ENCODE assay signal across 19 cellular contexts in the genomic region with DNA sequence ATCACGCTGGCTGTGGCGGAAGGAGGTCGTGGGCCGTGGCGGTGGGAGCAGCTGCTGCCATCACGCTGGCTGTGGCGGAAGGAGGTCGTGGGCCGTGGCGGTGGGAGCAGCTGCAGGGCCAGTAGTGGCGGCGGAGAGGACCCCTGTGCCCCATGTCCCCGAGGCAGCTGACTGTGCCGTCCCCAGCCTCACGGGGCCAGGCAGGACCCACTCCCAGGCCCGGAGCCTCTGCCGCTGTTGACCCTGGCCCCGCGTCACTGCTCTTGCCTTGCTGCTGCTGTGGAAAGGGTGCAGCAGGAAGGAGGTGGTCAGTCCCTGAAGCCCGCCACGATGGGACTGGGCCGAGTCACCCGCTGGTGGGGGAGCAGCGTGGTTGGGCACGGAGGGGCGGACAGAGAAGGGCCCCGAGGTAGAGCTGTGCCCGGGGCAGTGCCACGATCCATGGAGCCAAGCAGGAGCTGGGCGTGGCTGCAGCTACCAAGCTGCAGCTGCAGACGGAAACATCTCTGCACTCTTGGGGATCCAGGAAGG.
DNase-seq lines count a peak whose midpoint lies in the region; ATAC-seq and TF ChIP-seq lines count a peak whose summit lies in the region.
"Had no signal": no experiment of that assay in that cellular context is flagged by ENCODE, and none has a peak within 500 bp of the region (broad histone marks: within the 10 kb centered on the region; RNA-seq: fewer than 3 reads in every experiment).

No MANE protein-coding gene starts in this region.

- no peak overlapping the region for H2AFZ ChIP-seq in GM23338
- H2AFZ ChIP-seq in neuronal stem cell (ENCODE audit: low read length) = no peak overlapping the region

- H3K4me2 ChIP-seq in GM23338 (no peak overlapping the region), neuronal stem cell (ENCODE audit: insufficient read depth, low read length, poor library complexity, severe bottlenecking) (no peak overlapping the region)
- H3K4me2 ChIP-seq: BLaER1 treated with 17β-estradiol and CSF1 and Interleukin-3, amounts not matched to agents 10 nM and 100 nM had no signal

- H3K27me3 ChIP-seq in GM23338 (ENCODE audit: insufficient read depth) (no peaks in the 10 kb centered on the region), neuronal stem cell (ENCODE audit: control insufficient read depth in 3 of 3, insufficient read depth in 3 of 3, low read depth in 1 of 3, low read length in 3 of 3) (no peaks in the 10 kb centered on the region), aorta (ENCODE audit: control insufficient read depth in 1 of 2, insufficient read depth in 2 of 2, low read length in 1 of 2) (no peaks in the 10 kb centered on the region)
- H3K27me3 ChIP-seq: BLaER1 treated with 17β-estradiol and CSF1 and Interleukin-3, amounts not matched to agents 10 nM and 100 nM had no signal

- H3K27me3 Mint-ChIP-seq in GM23338 (ENCODE audit: insufficient read depth, low read depth, poor library complexity) (no peaks in the 10 kb centered on the region), chondrocyte (ENCODE audit: low read depth) (no peaks in the 10 kb centered on the region)
- H3K27me3 Mint-ChIP-seq in activated T-helper 17 cell treated with anti-CD3 and anti-CD28 coated beads, Interleukin-2, amount 50 U/mL, for 72 hours = no peaks in the 10 kb centered on the region
- H3K27me3 Mint-ChIP-seq: B cell; CD8-positive, alpha-beta memory T cell had no signal

- no peak overlapping the region for H3K27ac ChIP-seq in GM23338 (ENCODE audit: low read depth)
- no peak overlapping the region for H3K27ac ChIP-seq in neuronal stem cell (replicated peaks; ENCODE audit: low read length)
- H3K27ac ChIP-seq in aorta (ENCODE audit: low read depth in 1 of 2, low read length in 2 of 2) = no peak overlapping the region
- H3K27ac ChIP-seq: BLaER1 treated with 17β-estradiol and CSF1 and Interleukin-3, amounts not matched to agents 10 nM and 100 nM had no signal

- no peak overlapping the region for H3K4ac ChIP-seq in neuronal stem cell (ENCODE audit: low read length)

- H3F3A ChIP-seq in GM23338 (replicated peaks; ENCODE audit: low read depth) = no peaks in the 10 kb centered on the region

- TF ChIP-seq CTCF in GM23338 (conservative IDR thresholded peaks at IDR 0.05; ENCODE audit: low read depth in 2 of 2) = no peak
- TF ChIP-seq CTCF in chondrocyte (IDR thresholded peaks at IDR 0.05) = no peak

- peaks cover 5% of the 10 kb centered on the region; the same call in 2 of the 3 replicates for H3K36me3 Mint-ChIP-seq in GM23338 (ENCODE audit: low read depth)
- H3K36me3 Mint-ChIP-seq in activated T-helper 17 cell treated with anti-CD3 and anti-CD28 coated beads, Interleukin-2, amount 50 U/mL, for 72 hours (ENCODE audit: low read depth) = peaks cover 70% of the 10 kb centered on the region
- H3K36me3 Mint-ChIP-seq in chondrocyte (ENCODE audit: low read depth) = peaks cover 14% of the 10 kb centered on the region

- no peak overlapping the region for H3K4me3 Mint-ChIP-seq in GM23338
- H3K4me3 Mint-ChIP-seq in activated T-helper 17 cell treated with anti-CD3 and anti-CD28 coated beads, Interleukin-2, amount 50 U/mL, for 72 hours = peak overlapping the region; percentile 80
- H3K4me3 Mint-ChIP-seq in chondrocyte (ENCODE audit: unreplicated experiment) = no peak overlapping the region
- H3K4me3 Mint-ChIP-seq: B cell; CD8-positive, alpha-beta memory T cell; HFFc6 had no signal

- H3K79me2 ChIP-seq in GM23338 (replicated peaks; ENCODE audit: insufficient read depth) = no peaks in the 10 kb centered on the region

- H2BK120ac ChIP-seq in neuronal stem cell (ENCODE audit: low read depth, low read length) = no peak overlapping the region

- H3K27ac Mint-ChIP-seq in GM23338 (no peak overlapping the region), chondrocyte (ENCODE audit: unreplicated experiment) (no peak overlapping the region)
- H3K27ac Mint-ChIP-seq in activated T-helper 17 cell treated with anti-CD3 and anti-CD28 coated beads, Interleukin-2, amount 50 U/mL, for 72 hours = peak overlapping the region; percentile 98
- H3K27ac Mint-ChIP-seq: B cell, HFFc6 had no signal

- no peaks in the 10 kb centered on the region for H3K9me2 ChIP-seq in GM23338 (ENCODE audit: insufficient read depth)

- no peak overlapping the region for H2AK5ac ChIP-seq in neuronal stem cell (ENCODE audit: low read depth, low read length)

- H3K18ac ChIP-seq in neuronal stem cell (ENCODE audit: low read length) = peak overlapping the region; percentile 19

- H3K4me1 ChIP-seq in GM23338 (ENCODE audit: insufficient read depth) (no peaks in the 10 kb centered on the region), neuronal stem cell (ENCODE audit: control insufficient read depth in 2 of 2, insufficient read depth in 1 of 2, low read depth in 1 of 2, low read length in 2 of 2) (no peaks in the 10 kb centered on the region), aorta (ENCODE audit: control insufficient read depth in 1 of 2, insufficient read depth in 2 of 2, low read length in 2 of 2) (no peaks in the 10 kb centered on the region)
- H3K4me1 ChIP-seq: BLaER1 treated with 17β-estradiol and CSF1 and Interleukin-3, amounts not matched to agents 10 nM and 100 nM had no signal

- no peak overlapping the region for H2BK5ac ChIP-seq in neuronal stem cell (ENCODE audit: low read length)

- DNase-seq in GM23338 (ENCODE audit: low spot score) = no peak
- no peak for DNase-seq in neuronal stem cell (ENCODE audit: low spot score)
- no peak for DNase-seq in aorta
- no peak for DNase-seq in Right ventricle myocardium inferior (ENCODE audit: missing footprints)
- no peak for DNase-seq in chondrocyte (ENCODE audit: low spot score)
- DNase-seq: CD8-positive, alpha-beta memory T cell; COR-L47; DMS 273 treated with DMSO at 0.1 percent for 48 hours; DMS53; DND-41; EL; HFFc6; IMR-90 had no signal

- no peak overlapping the region for H4K8ac ChIP-seq in neuronal stem cell (ENCODE audit: low read depth, low read length)

- H3K36me3 ChIP-seq in GM23338 (ENCODE audit: insufficient read depth) = peaks cover 6% of the 10 kb centered on the region; the same call in 1 of the 2 replicates
- H3K36me3 ChIP-seq in neuronal stem cell (replicated peaks in 1 of 2; ENCODE audit: control insufficient read depth in 2 of 2, insufficient read depth in 2 of 2, low read length in 2 of 2) = no peaks in the 10 kb centered on the region
- H3K36me3 ChIP-seq in aorta (ENCODE audit: control insufficient read depth in 1 of 2, insufficient read depth in 2 of 2, low read length in 1 of 2) = peaks cover 0 to 4% of the 10 kb centered on the region in 2 donors

- H3K9ac ChIP-seq in neuronal stem cell (ENCODE audit: low read depth, low read length, poor library complexity) = no peak overlapping the region
- H3K9ac ChIP-seq: BLaER1 treated with 17β-estradiol and CSF1 and Interleukin-3, amounts not matched to agents 10 nM and 100 nM had no signal

- H2BK15ac ChIP-seq in neuronal stem cell (ENCODE audit: low read length) = no peak overlapping the region

- H3K79me1 ChIP-seq in neuronal stem cell (ENCODE audit: low read depth, low read length) = no peaks in the 10 kb centered on the region

- peak overlapping the region; percentile 31 for H3K14ac ChIP-seq in neuronal stem cell (ENCODE audit: low read length)

- peak overlapping the region; percentile 56 for H3K23ac ChIP-seq in neuronal stem cell (ENCODE audit: low read depth, low read length, poor library complexity)

- no peak overlapping the region for H2BK12ac ChIP-seq in neuronal stem cell (ENCODE audit: low read length)

- intact Hi-C loops in aorta (cut with DNase I) = no loop called here
- intact Hi-C loops in Right ventricle myocardium inferior (cut with DNase I) = no loop called here

- peak; percentile 49 for ATAC-seq in GM23338
- no peak for ATAC-seq in activated T-helper 17 cell treated with anti-CD3 and anti-CD28 coated beads, Interleukin-2, amount 50 U/mL, for 72 hours (replicated peaks)
- ATAC-seq in aorta (ENCODE audit: low FRiP score) = peak; percentile 22
- no peak for ATAC-seq in HG02588 (IDR thresholded peaks at IDR 0.05; ENCODE audit: unreplicated experiment)
- no peak for ATAC-seq in Right ventricle myocardium inferior
- ATAC-seq: GM12878, HCT116 had no signal

- H3K9me3 Mint-ChIP-seq in GM23338 (no peaks in the 10 kb centered on the region), chondrocyte (ENCODE audit: low read depth) (no peaks in the 10 kb centered on the region)
- no peaks in the 10 kb centered on the region for H3K9me3 Mint-ChIP-seq in activated T-helper 17 cell treated with anti-CD3 and anti-CD28 coated beads, Interleukin-2, amount 50 U/mL, for 72 hours
- H3K9me3 Mint-ChIP-seq: CD8-positive, alpha-beta memory T cell; HFFc6 had no signal

- H4K91ac ChIP-seq in neuronal stem cell (ENCODE audit: low read depth, low read length, poor library complexity) = no peak overlapping the region

- H3K4me1 Mint-ChIP-seq in GM23338 (peaks cover 6% of the 10 kb centered on the region), chondrocyte (ENCODE audit: low read depth) (no peaks in the 10 kb centered on the region)
- H3K4me1 Mint-ChIP-seq in activated T-helper 17 cell treated with anti-CD3 and anti-CD28 coated beads, Interleukin-2, amount 50 U/mL, for 72 hours = peaks cover 42% of the 10 kb centered on the region

- 0 out of 2 replicates have a peak, but pooled peaks cover 6% of the 10 kb centered on the region for H4K20me1 ChIP-seq in GM23338 (replicated peaks; ENCODE audit: insufficient read depth)
- H4K20me1 ChIP-seq: BLaER1 treated with 17β-estradiol and CSF1 and Interleukin-3, amounts not matched to agents 10 nM and 100 nM had no signal

- H3K4me3 ChIP-seq in GM23338 (no peak overlapping the region), neuronal stem cell (ENCODE audit: low read length in 2 of 2) (no peak overlapping the region), aorta (ENCODE audit: low read length in 2 of 2) (no peak overlapping the region)
- H3K4me3 ChIP-seq: BLaER1 treated with 17β-estradiol and CSF1 and Interleukin-3, amounts not matched to agents 10 nM and 100 nM; GM12878 had no signal

- WGBS in neuronal stem cell (ENCODE audit: extremely low coverage in 2 of 2, insufficient read length in 2 of 2, insufficient replicate concordance in 1 of 2), 2 donors = no CpG with 5 or more reads among the region's 31 CpGs
- 95 to 98% methylated on average over 30 of the region's 31 CpGs for WGBS in aorta, 2 donors

- no peaks in the 10 kb centered on the region for H3K9me3 ChIP-seq in neuronal stem cell (replicated peaks in 1 of 2; ENCODE audit: control insufficient read depth in 2 of 2, insufficient read depth in 1 of 2, low read depth in 1 of 2, low read length in 2 of 2)
- H3K9me3 ChIP-seq in aorta (ENCODE audit: control insufficient read depth, low read length) = no peaks in the 10 kb centered on the region

TF ChIP-seq in GM23338, 12 proteins besides CTCF, POLR2A, EP300 and RAD21 (continues in another document):
- TF ChIP-seq CREB1 (CRISPR knock-in tag; IDR thresholded peaks at IDR 0.05; ENCODE audit: low read depth) (no peak), ZNF331 (CRISPR knock-in tag; IDR thresholded peaks at IDR 0.05; ENCODE audit: low read depth) (no peak), EZH2phosphoT487 (IDR thresholded peaks at IDR 0.05; ENCODE audit: unreplicated experiment) (no peak), ZNF114 (CRISPR knock-in tag; IDR thresholded peaks at IDR 0.05) (no peak), POLR2AphosphoS5 (IDR thresholded peaks at IDR 0.05; ENCODE audit: low read depth) (no peak)

Comparison
In these comparisons a context has a peak if more than half of its experiments do, and no peak if none do; other contexts are left out.
1. ATAC-seq: peak in GM23338 (single experiment) and aorta (single experiment); none in activated T-helper 17 cell treated with anti-CD3 and anti-CD28 coated beads, Interleukin-2, amount 50 U/mL, for 72 hours (single experiment), HG02588 (single experiment) and Right ventricle myocardium inferior (single experiment).